Comparison of ENCODE assay signal across 12 cellular contexts in the genomic region with DNA sequence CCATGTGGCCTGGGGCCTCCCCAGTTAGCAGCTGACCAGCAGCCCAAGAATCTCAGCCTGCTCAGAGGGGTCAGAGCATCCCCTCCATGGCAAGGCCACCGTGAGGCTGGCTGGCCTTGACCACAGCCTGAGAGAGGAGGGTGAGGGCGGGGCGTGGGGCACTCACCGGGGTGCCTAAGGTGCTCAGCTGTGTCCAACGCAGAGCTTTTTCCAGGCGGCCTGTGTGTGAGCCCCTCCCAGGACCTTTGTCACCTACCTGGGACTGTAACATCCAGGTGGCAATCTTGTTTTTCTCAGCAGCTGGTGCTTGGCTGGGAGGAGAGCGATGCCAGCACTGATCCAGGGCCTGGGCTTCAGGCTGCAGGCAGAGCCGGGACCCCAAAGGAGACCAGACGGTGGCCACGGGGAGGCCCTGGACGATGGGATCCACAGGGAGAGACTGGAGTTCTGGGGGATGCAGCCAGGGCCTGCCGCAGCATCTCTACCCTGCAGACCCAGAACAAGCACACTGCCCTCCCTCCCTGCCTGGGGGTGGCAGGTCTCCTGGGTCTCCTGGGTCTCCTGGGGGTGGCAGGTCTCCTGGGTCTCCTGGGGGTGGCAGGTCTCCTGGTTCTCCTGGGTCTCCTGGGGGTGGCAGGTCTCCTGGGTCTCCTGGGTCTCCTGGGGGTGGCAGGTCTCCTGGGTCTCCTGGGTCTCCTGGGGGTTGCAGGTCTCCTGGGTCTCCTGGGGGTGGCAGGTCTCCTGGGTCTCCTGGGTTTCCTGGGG. TPM values are rescaled to one million over a fixed set of nuclear protein-coding genes. Genes with fewer than 3 reads are reported as not detected.
DNase-seq lines count a peak whose midpoint lies in the region; ATAC-seq, FAIRE-seq and TF ChIP-seq lines count a peak whose summit lies in the region.
"Had no signal": no experiment of that assay in that cellular context is flagged by ENCODE, and none has a peak within 500 bp of the region (broad histone marks: within the 10 kb centered on the region; RNA-seq: fewer than 3 reads in every experiment).

No MANE protein-coding gene starts in this region.

- no peaks in the 10 kb centered on the region for H3K27me3 ChIP-seq in astrocyte (ENCODE audit: insufficient read depth, low read length)
- H3K27me3 ChIP-seq in lower lobe of right lung (ENCODE audit: low read depth), result no peaks in the 10 kb centered on the region
- no peaks in the 10 kb centered on the region for H3K27me3 ChIP-seq in thoracic aorta (replicated peaks; ENCODE audit: insufficient read depth)

- CTCF ChIA-PET in activated CD4-positive, alpha-beta T cell treated with anti-CD3 and anti-CD28 coated beads for 36 hours (lab: Charles Lee), result interaction anchor here (0.6 kb wide), 1 partner anchor 205 kb away, joined by 4 read pairs; no protein-coding TSS in a partner anchor

- H4K20me1 ChIP-seq in astrocyte (ENCODE audit: insufficient read depth, low read length), result no peaks in the 10 kb centered on the region

- no peak for FAIRE-seq in astrocyte (lab: Jason Lieb, UNC)

- intact Hi-C loops in activated CD4-positive, alpha-beta T cell treated with anti-CD3 and anti-CD28 coated beads for 36 hours (cut with DNase I, micrococcal nuclease), result no loop called here
- intact Hi-C loops in lower lobe of right lung (cut with DNase I), result no loop called here

- peaks cover 3% of the 10 kb centered on the region for H3K79me2 ChIP-seq in astrocyte (ENCODE audit: insufficient read depth, low read length)

- H3K4me1 Mint-ChIP-seq in activated CD4-positive, alpha-beta T cell treated with anti-CD3 and anti-CD28 coated beads for 36 hours, result peaks cover 30% of the 10 kb centered on the region
- H3K4me1 Mint-ChIP-seq in astrocyte (ENCODE audit: low read depth, unreplicated experiment), result peaks cover 1% of the 10 kb centered on the region

- H3K4me1 ChIP-seq in astrocyte (ENCODE audit: insufficient read depth, low read length) (peaks cover 17% of the 10 kb centered on the region), lower lobe of right lung (peaks cover 30% of the 10 kb centered on the region), thoracic aorta (ENCODE audit: control insufficient read depth in 1 of 2, low read depth in 2 of 2) (peaks cover 17 to 31% of the 10 kb centered on the region in 2 donors)

- H3K9me3 ChIP-seq in astrocyte (ENCODE audit: insufficient read depth, low read depth, low read length) (no peaks in the 10 kb centered on the region), lower lobe of right lung (no peaks in the 10 kb centered on the region), thoracic aorta (no peaks in the 10 kb centered on the region)

- no peak overlapping the region for H3K4me3 Mint-ChIP-seq in activated CD4-positive, alpha-beta T cell treated with anti-CD3 and anti-CD28 coated beads for 36 hours
- no peak overlapping the region for H3K4me3 Mint-ChIP-seq in astrocyte (ENCODE audit: unreplicated experiment)

- DNase-seq in activated CD4-positive, alpha-beta T cell treated with anti-CD3 and anti-CD28 coated beads for 36 hours, result no peak
- no peak for DNase-seq in activated CD4-positive, alpha-beta T cell treated with anti-CD3 and anti-CD28 coated beads for 4 hours
- no peak for DNase-seq in astrocyte (ENCODE audit: low read depth)
- DNase-seq in lower lobe of right lung, result peak; percentile 37
- no peak for DNase-seq in thoracic aorta (ENCODE audit: low spot score)
- no peak for DNase-seq in NOMO-1 treated with DMSO at 0.1 percent for 48 hours (lab: John Stamatoyannopoulos, UW; ENCODE audit: unreplicated experiment)
- DNase-seq in DMS 273 (lab: John Stamatoyannopoulos, UW; ENCODE audit: unreplicated experiment), result no peak
- DNase-seq in stimulated activated CD4-positive, alpha-beta T cell treated with anti-CD3 and anti-CD28 coated beads, Interleukin-12 subunit alpha, Interleukin-12 subunit beta, amount 100 ng/mL, for 4 hours, result no peak
- DNase-seq: ACHN; effector memory CD4-positive, alpha-beta T cell; naive B cell; NCI-H2227 treated with DMSO at 0.1 percent for 48 hours had no signal

- no peak for ATAC-seq in activated CD4-positive, alpha-beta T cell treated with anti-CD3 and anti-CD28 coated beads for 36 hours
- ATAC-seq in lower lobe of right lung, result peak; percentile 39 to 53
- no peak for ATAC-seq in thoracic aorta (ENCODE audit: insufficient number of reproducible peaks, low FRiP score, low read depth)

- H3K9ac ChIP-seq in astrocyte (ENCODE audit: low read length), result no peak overlapping the region

- POLR2A ChIA-PET in activated CD4-positive, alpha-beta T cell treated with anti-CD3 and anti-CD28 coated beads for 36 hours (lab: Charles Lee), result no interaction called here

- H3K36me3 Mint-ChIP-seq in activated CD4-positive, alpha-beta T cell treated with anti-CD3 and anti-CD28 coated beads for 36 hours (ENCODE audit: low read depth), result peaks cover 2% of the 10 kb centered on the region
- no peaks in the 10 kb centered on the region for H3K36me3 Mint-ChIP-seq in astrocyte (ENCODE audit: low read depth, unreplicated experiment)

- peak overlapping the region; percentile 74 for H2AFZ ChIP-seq in astrocyte (ENCODE audit: low read depth, low read length)

- peak overlapping the region; percentile 47 for H3K27ac Mint-ChIP-seq in activated CD4-positive, alpha-beta T cell treated with anti-CD3 and anti-CD28 coated beads for 36 hours
- H3K27ac Mint-ChIP-seq in astrocyte (ENCODE audit: unreplicated experiment), result no peak overlapping the region

- H3K27ac ChIP-seq in astrocyte (ENCODE audit: low read depth, low read length) (no peak overlapping the region), lower lobe of right lung (peak overlapping the region; percentile 73), thoracic aorta (peak overlapping the region; percentile 45 to 72)

- H3K36me3 ChIP-seq in astrocyte (ENCODE audit: insufficient read depth, low read length) (no peaks in the 10 kb centered on the region), lower lobe of right lung (no peaks in the 10 kb centered on the region), thoracic aorta (no peaks in the 10 kb centered on the region)

- no peaks in the 10 kb centered on the region for H3K27me3 Mint-ChIP-seq in activated CD4-positive, alpha-beta T cell treated with anti-CD3 and anti-CD28 coated beads for 36 hours
- H3K27me3 Mint-ChIP-seq in astrocyte (ENCODE audit: low read depth, unreplicated experiment), result peaks cover 25% of the 10 kb centered on the region

- TF ChIP-seq CTCF in astrocyte (IDR thresholded peaks at IDR 0.05; ENCODE audit: insufficient read depth, low read depth, low read length) (no peak), lower lobe of right lung (IDR thresholded peaks at IDR 0.05) (no peak), thoracic aorta (IDR thresholded peaks at IDR 0.05) (no peak)

- peak overlapping the region; percentile 86 for H3K4me2 ChIP-seq in astrocyte (ENCODE audit: low read length)

- H3K4me3 ChIP-seq in astrocyte (ENCODE audit: insufficient read depth, low read depth, low read length) (no peak overlapping the region), lower lobe of right lung (peak overlapping the region; percentile 35), thoracic aorta (peak overlapping the region; percentile 66)

- peaks cover 4% of the 10 kb centered on the region for H3K9me3 Mint-ChIP-seq in activated CD4-positive, alpha-beta T cell treated with anti-CD3 and anti-CD28 coated beads for 36 hours (ENCODE audit: low read depth)
- H3K9me3 Mint-ChIP-seq in astrocyte (ENCODE audit: unreplicated experiment), result peaks cover 7% of the 10 kb centered on the region

RNA-seq across cellular contexts. Expression of gene SNED1, which starts 12.3 kb away (rescaled TPM):
- under 1 TPM; 0.69 to 0.78 TPM for total RNA-seq in activated CD4-positive, alpha-beta T cell treated with anti-CD3 and anti-CD28 coated beads for 36 hours
- 0.23 and 0.48 TPM in 2 replicates for total RNA-seq in astrocyte
- total RNA-seq in lower lobe of right lung, result 36.2 TPM
- 100 to 1,000 TPM; 133 to 206 TPM for total RNA-seq in thoracic aorta

Comparison
In these comparisons a context has a peak if more than half of its experiments do, and no peak if none do; other contexts are left out.
1. ATAC-seq: peak in lower lobe of right lung (2 of 2); none in activated CD4-positive, alpha-beta T cell treated with anti-CD3 and anti-CD28 coated beads for 36 hours (single experiment) and thoracic aorta (single experiment).
2. RNA of gene SNED1, which starts 12.3 kb away (total RNA-seq): 133 to 206 TPM in thoracic aorta and 36.2 TPM in lower lobe of right lung (single experiment); 0.69 to 0.78 TPM in activated CD4-positive, alpha-beta T cell treated with anti-CD3 and anti-CD28 coated beads for 36 hours and 0.23 to 0.48 TPM in astrocyte; every median in the first group is over 10 times any median in the second.